In genomic region chr13:50909605-50910482, GRCh38 we compare ENCODE assay signal across 8 cellular contexts. TPM values are rescaled to one million over a fixed set of nuclear protein-coding genes. Genes with fewer than 3 reads are reported as not detected.
DNase-seq lines count a peak whose midpoint lies in the region; ATAC-seq and TF ChIP-seq lines count a peak whose summit lies in the region.

A gene with protein sequence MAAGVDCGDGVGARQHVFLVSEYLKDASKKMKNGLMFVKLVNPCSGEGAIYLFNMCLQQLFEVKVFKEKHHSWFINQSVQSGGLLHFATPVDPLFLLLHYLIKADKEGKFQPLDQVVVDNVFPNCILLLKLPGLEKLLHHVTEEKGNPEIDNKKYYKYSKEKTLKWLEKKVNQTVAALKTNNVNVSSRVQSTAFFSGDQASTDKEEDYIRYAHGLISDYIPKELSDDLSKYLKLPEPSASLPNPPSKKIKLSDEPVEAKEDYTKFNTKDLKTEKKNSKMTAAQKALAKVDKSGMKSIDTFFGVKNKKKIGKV (plus strand): TSS chr13:50909791. CDS start chr13:50910077, 286 bp downstream.

- H3K9me3 Mint-ChIP-seq in naive thymus-derived CD4-positive, alpha-beta T cell: no peaks in the 10 kb centered on the region

- ATAC-seq in naive thymus-derived CD4-positive, alpha-beta T cell: peak; percentile 82

- no peaks in the 10 kb centered on the region for H3K27me3 ChIP-seq in esophagus squamous epithelium
- H3K27me3 ChIP-seq in naive thymus-derived CD4-positive, alpha-beta T cell (ENCODE audit: control insufficient read depth in 2 of 2, insufficient read depth in 2 of 2, low read length in 2 of 2): no peaks in the 10 kb centered on the region

- peak within 1 kb of the TSS; percentile 88 to 95 (median 92) for H3K27ac ChIP-seq in esophagus squamous epithelium
- peak within 1 kb of the TSS; percentile 86 for H3K27ac ChIP-seq in naive thymus-derived CD4-positive, alpha-beta T cell (ENCODE audit: low read depth, low read length)

- peaks cover 0 to 12% (median 0%) of the 10 kb centered on the region in 5 donors for H3K36me3 Mint-ChIP-seq in naive thymus-derived CD4-positive, alpha-beta T cell

- intact Hi-C loops in esophagus squamous epithelium (cut with DNase I): loop anchor here (5.0 to 10.0 kb wide), 2 partner anchors 825 to 933 kb away; no protein-coding TSS in a partner anchor
- intact Hi-C loops in naive thymus-derived CD4-positive, alpha-beta T cell (cut with micrococcal nuclease): loop anchor here (1.0 to 10.0 kb wide), 20 partner anchors 17 to 1545 kb away; partner anchors contain the start of genes INTS6 (in 2 of the 2), WDFY2 (in 2 of the 2), CKAP2 (in 1 of the 2) and EBPL (in 1 of the 2)

- TF ChIP-seq POLR2A in esophagus squamous epithelium (IDR thresholded peaks at IDR 0.05): peak in 2 of 4 donors; percentile 48 to 72

- WGBS in esophagus squamous epithelium, 2 donors: 0% methylated on average over 10 of the region's 107 CpGs; no CpG with 5 or more reads in 1 of the 2 donors

- no peaks in the 10 kb centered on the region for H3K9me3 ChIP-seq in esophagus squamous epithelium
- no peaks in the 10 kb centered on the region for H3K9me3 ChIP-seq in naive thymus-derived CD4-positive, alpha-beta T cell (ENCODE audit: control insufficient read depth in 2 of 3, low read length in 3 of 3)

- H3K36me3 ChIP-seq in esophagus squamous epithelium: no peaks in the 10 kb centered on the region
- H3K36me3 ChIP-seq in naive thymus-derived CD4-positive, alpha-beta T cell (ENCODE audit: control insufficient read depth in 2 of 3, insufficient read depth in 3 of 3, low read length in 3 of 3): no peaks in the 10 kb centered on the region

- peaks cover 13 to 54% (median 16%) of the 10 kb centered on the region in 3 donors for H3K4me1 ChIP-seq in esophagus squamous epithelium
- peaks cover 7 to 14% of the 10 kb centered on the region in 2 donors for H3K4me1 ChIP-seq in naive thymus-derived CD4-positive, alpha-beta T cell (ENCODE audit: control insufficient read depth in 2 of 2, insufficient read depth in 2 of 2, low read length in 2 of 2)

- in situ Hi-C loops in Caki2 (cut with HindIII; ENCODE audit: low pct_unique_long_range_greater_than_20kb, low sequenced_read_pairs): no loop called here

- peak within 1 kb of the TSS; percentile 72 to 99 (median 93) for H3K4me3 Mint-ChIP-seq in naive thymus-derived CD4-positive, alpha-beta T cell

- DNase-seq in Caki2 (ENCODE audit: low read depth): peak; percentile 77
- peak; percentile 84 for DNase-seq in GM20000 (ENCODE audit: low spot score)
- peak; percentile 56 for DNase-seq in HT1080 (ENCODE audit: low read depth)
- DNase-seq in activated T-cell treated with anti-CD3 and anti-CD28 coated beads, Interleukin-2, amount 50 U/mL, for 48 hours: peak; percentile 81 to 85
- peak; percentile 8 for DNase-seq in esophagus squamous epithelium (lab: John Stamatoyannopoulos, UW)
- peak; percentile 63 to 80 (median 77) for DNase-seq in naive thymus-derived CD4-positive, alpha-beta T cell
- peak; percentile 62 for DNase-seq in stimulated activated naive CD4-positive, alpha-beta T cell treated with Interleukin-2 at 50 U/mL for 16 hours (lab: John Stamatoyannopoulos, UW)

- CTCF ChIA-PET in naive thymus-derived CD4-positive, alpha-beta T cell (lab: Charles Lee): interaction anchor here (0.7 to 3.5 kb wide), 8 partner anchors 14 to 933 kb away, joined by 3 to 45 read pairs (median 12); no protein-coding TSS in a partner anchor

- peak within 1 kb of the TSS; percentile 83 to 98 (median 92) for H3K27ac Mint-ChIP-seq in naive thymus-derived CD4-positive, alpha-beta T cell

- H3K27me3 Mint-ChIP-seq in naive thymus-derived CD4-positive, alpha-beta T cell: no peaks in the 10 kb centered on the region

- TF ChIP-seq CTCF in GM20000 (IDR thresholded peaks at IDR 0.05; ENCODE audit: extremely low read depth, missing control alignments): no peak
- peak in 3 of 6 experiments; percentile 10 to 11 (median 11) for TF ChIP-seq CTCF in esophagus squamous epithelium (IDR thresholded peaks at IDR 0.05)

- peak within 1 kb of the TSS; percentile 80 to 92 (median 86) for H3K4me3 ChIP-seq in esophagus squamous epithelium
- peak within 1 kb of the TSS; percentile 86 for H3K4me3 ChIP-seq in naive thymus-derived CD4-positive, alpha-beta T cell (ENCODE audit: low read length)

- H3K4me1 Mint-ChIP-seq in naive thymus-derived CD4-positive, alpha-beta T cell: peaks cover 23 to 47% (median 41%) of the 10 kb centered on the region in 7 donors

- POLR2A ChIA-PET in naive thymus-derived CD4-positive, alpha-beta T cell (lab: Charles Lee): interaction anchor here (0.5 to 5.4 kb wide), 15 partner anchors 10 to 974 kb away, joined by 3 to 122 read pairs (median 6); partner anchors contain the start of genes SPRYD7 and TRIM13

TF ChIP-seq in PFSK-1, 5 proteins besides CTCF, POLR2A, EP300 and RAD21:
- peak; percentile 8 for TF ChIP-seq FOXP2 (optimal IDR thresholded peaks at IDR 0.05; ENCODE audit: borderline replicate concordance, extremely low read depth, extremely low read length, insufficient read depth)
- no peak for TF ChIP-seq POLR2AphosphoS5 (IDR thresholded peaks at IDR 0.05; ENCODE audit: low read depth, low read length)

RNA-seq across cellular contexts. Expression of the gene that starts here (rescaled TPM):
- total RNA-seq in Caki2 (2014; rRNA removed; shearing (Covaris generic); ENCODE audit: low replicate concordance): 53.0 and 153 TPM in 2 replicates
- total RNA-seq in HT1080 (2014; rRNA removed; shearing (Covaris generic)): 30.3 and 32.7 TPM in 2 replicates
- 18.7 and 19.7 TPM in 2 replicates for polyA plus RNA-seq in HT1080 (2015; cell fraction: cytosol; rRNA removed)
- polyA plus RNA-seq in HT1080 (2015; cell fraction: nucleus; rRNA removed): 9.0 and 10.7 TPM in 2 replicates
- polyA plus RNA-seq in PFSK-1 (2012; ENCODE audit: insufficient read length, low read depth): 2.6 TPM
- 10 to 100 TPM; 11.1 to 45.0 (median 31.8) TPM for total RNA-seq in esophagus squamous epithelium
- 100 to 1,000 TPM in 1 of 5 experiments, 10 to 100 TPM in 4; 65.3 to 105 (median 92.4) TPM for total RNA-seq in naive thymus-derived CD4-positive, alpha-beta T cell
- 10 to 100 TPM; 94.6 to 99.1 TPM for polyA plus RNA-seq in naive thymus-derived CD4-positive, alpha-beta T cell

Comparison
In these comparisons a context has a peak if more than half of its experiments do, and no peak if none do; other contexts are left out.
1. Peak in every context shown above with its lines: DNase-seq, ATAC-seq, H3K4me3 ChIP-seq and H3K27ac ChIP-seq.
2. DNase-seq: peak in every context shown above with its lines; median percentile 84 in GM20000; 83 in activated T-cell treated with anti-CD3 and anti-CD28 coated beads, Interleukin-2, amount 50 U/mL, for 48 hours; 77 in Caki2; 77 in naive thymus-derived CD4-positive, alpha-beta T cell; 62 in stimulated activated naive CD4-positive, alpha-beta T cell treated with Interleukin-2 at 50 U/mL for 16 hours; 56 in HT1080; 8 in esophagus squamous epithelium.